In the genomic region with DNA sequence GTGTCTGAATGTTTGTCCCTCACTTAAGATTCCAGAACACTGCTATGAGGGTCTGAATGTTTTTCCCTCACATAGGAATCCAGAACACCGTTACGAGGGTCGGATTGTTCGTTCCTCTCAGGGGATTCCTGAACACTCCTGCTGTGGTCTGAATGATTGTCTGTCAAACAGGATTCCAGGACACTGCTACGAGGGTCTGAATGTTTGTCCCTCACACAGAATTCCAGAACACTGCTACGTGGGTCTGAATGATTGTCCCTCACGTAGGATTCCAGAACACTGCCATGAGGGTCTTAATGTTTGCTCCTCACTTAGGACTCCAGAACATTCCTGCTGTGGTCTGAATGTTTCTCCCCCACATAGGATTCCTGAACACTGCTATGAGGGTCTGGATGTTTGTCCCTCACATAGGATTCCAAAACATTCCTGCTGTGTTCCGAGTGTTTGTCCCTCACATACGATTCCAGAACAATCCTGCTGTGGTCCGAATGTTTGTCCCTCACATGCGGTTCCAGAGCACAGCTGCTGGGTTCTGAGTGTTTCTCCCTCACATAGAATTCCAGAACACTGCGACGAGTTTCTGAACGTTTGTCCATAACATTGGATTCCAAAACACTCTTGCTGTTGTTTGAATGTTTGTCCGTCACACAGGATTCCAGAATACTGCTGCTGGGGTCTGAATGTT, we compare ENCODE assay signal across 32 cellular contexts.
"Had no signal": no experiment of that assay in that cellular context is flagged by ENCODE, and none has a peak within 500 bp of the region (broad histone marks: within the 10 kb centered on the region; RNA-seq: fewer than 3 reads in every experiment).

No MANE protein-coding gene starts in this region.

- H3K36me3 ChIP-seq: adrenal gland, breast epithelium, MG63 had no signal

- H3K27me3 ChIP-seq: adrenal gland, body of pancreas, breast epithelium had no signal

- ATAC-seq: activated CD8-positive, alpha-beta T cell treated with anti-CD3 and anti-CD28 coated beads, Interleukin-2, amount 10 ng/mL, durations not matched to agents 7 days and 5 days; body of pancreas had no signal

- H3K4me3 ChIP-seq: adrenal gland, body of pancreas, breast epithelium, MG63, PC-9 had no signal

- H2AFZ ChIP-seq: PC-9 had no signal

- H3K4me2 ChIP-seq: PC-9 had no signal

- H3K9me3 ChIP-seq: MG63 had no signal

- H3K4me1 ChIP-seq: adrenal gland, body of pancreas, breast epithelium had no signal

- H3K27ac ChIP-seq: adrenal gland, body of pancreas, breast epithelium, PC-9, RWPE1, VCaP had no signal

- DNase-seq: activated B cell treated with CpG ODN at 0.5 μM for 24 hours; activated CD4-positive, alpha-beta T cell treated with anti-CD3 and anti-CD28 coated beads for 4 hours; activated CD4-positive, CD25-positive, alpha-beta regulatory T cell treated with anti-CD3 and anti-CD28 coated beads, Interleukin-2, amount 50 U/mL, for 72 hours; activated CD8-positive, alpha-beta memory T cell treated with anti-CD3 and anti-CD28 coated beads, Interleukin-2, amount 50 U/mL, for 48 hours; activated CD8-positive, alpha-beta T cell treated with anti-CD3 and anti-CD28 coated beads, Interleukin-2, amount 10 ng/mL, durations not matched to agents 7 days and 5 days; activated effector memory CD4-positive, alpha-beta T cell treated with Interleukin-2 at 50 U/mL for 16 hours; activated naive CD4-positive, alpha-beta T cell treated with Interleukin-2 at 50 U/mL for 16 hours; activated naive CD8-positive, alpha-beta T cell treated with anti-CD3 and anti-CD28 coated beads, Interleukin-2, amount 10 ng/mL, durations not matched to agents 7 days and 5 days; activated T-cell treated with anti-CD3 and anti-CD28 coated beads, Interleukin-2, amount 50 U/mL, for 48 hours; adrenal gland; body of pancreas; Kasumi-1; KBM-7; MG63; NCI-H1048; NCI-H1105 treated with DMSO at 0.1 percent for 48 hours; NCI-H1436; NCI-H1694; NCI-H1930; NCI-H2081 treated with DMSO at 0.1 percent for 48 hours; NCI-H345; NCI-H524 treated with DMSO at 0.1 percent for 48 hours; NK-92 treated with Interleukin-12 subunit alpha and Interleukin-12 subunit beta, amount 100 ng/mL, for 24 hours; PC-9; SIG-M5; SW 1271; T-helper 1 cell; T-helper 2 cell; T-helper 9 cell had no signal
